19 cellular contexts compared by ENCODE assay signal in genomic region chr3:111732248-111732879, GRCh38. TPM values are rescaled to one million over a fixed set of nuclear protein-coding genes. Genes with fewer than 3 reads are reported as not detected.
A peak's percentile ranks its signal among the peaks of the same experiment; 100 is the strongest.
DNase-seq lines count a peak whose midpoint lies in the region; ATAC-seq and TF ChIP-seq lines count a peak whose summit lies in the region.
"Had no signal": no experiment of that assay in that cellular context is flagged by ENCODE, and none has a peak within 500 bp of the region (broad histone marks: within the 10 kb centered on the region; RNA-seq: fewer than 3 reads in every experiment).

No MANE protein-coding gene starts in this region.

- H3K4me3 ChIP-seq in epithelial cell of proximal tubule (ENCODE audit: low read depth, low read length) = peak overlapping the region; percentile 75
- H3K4me3 ChIP-seq in dorsolateral prefrontal cortex = no peak overlapping the region
- H3K4me3 ChIP-seq: breast epithelium had no signal

- ATAC-seq in HG03342 (IDR thresholded peaks at IDR 0.05; ENCODE audit: unreplicated experiment) = no peak
- ATAC-seq: left cardiac atrium; natural killer cell treated with Interleukin-12 subunit alpha and Interleukin-12 subunit beta and Interleukin-15 and Interleukin-18, amount 100 ng/mL, for 72 hours had no signal

- H3K27ac ChIP-seq in 22Rv1 (peak overlapping the region; percentile 80), dorsolateral prefrontal cortex (no peak overlapping the region)
- H3K27ac ChIP-seq: breast epithelium, KMS-11 had no signal

- intact Hi-C loops in dorsolateral prefrontal cortex (cut with DNase I) = no loop called here

- DNase-seq in NCI-H69 (lab: John Stamatoyannopoulos, UW) = peak; percentile 74
- DNase-seq in epithelial cell of proximal tubule (ENCODE audit: low read depth) = no peak
- DNase-seq in mucosa of gallbladder (ENCODE audit: low spot score) = peak; percentile 54
- DNase-seq in NCI-H1105 treated with DMSO at 0.1 percent for 48 hours (lab: John Stamatoyannopoulos, UW) = no peak
- DNase-seq in COR-L47 (lab: John Stamatoyannopoulos, UW) = no peak
- DNase-seq in dorsolateral prefrontal cortex = no peak
- DNase-seq: activated B cell treated with CpG ODN at 0.5 μM for 24 hours; activated naive CD4-positive, alpha-beta T cell treated with Interleukin-2 at 50 U/mL for 16 hours; CD8-positive, alpha-beta memory T cell; effector memory CD4-positive, alpha-beta T cell; left cardiac atrium; NCI-H146; NK-92 treated with Interleukin-12 subunit alpha and Interleukin-12 subunit beta, amount 100 ng/mL, for 24 hours; SK-N-SH had no signal

- TF ChIP-seq CTCF in 22Rv1 (IDR thresholded peaks at IDR 0.05) = no peak
- TF ChIP-seq CTCF in epithelial cell of proximal tubule (conservative IDR thresholded peaks at IDR 0.05; ENCODE audit: low read depth, low read length) = no peak
- TF ChIP-seq CTCF in dorsolateral prefrontal cortex (IDR thresholded peaks at IDR 0.05 in 54 of 56, conservative IDR thresholded peaks at IDR 0.05 in 2 of 56; ENCODE audit: low read depth in 1 of 56, partially characterized antibody in 56 of 56) = no peak

- H3K27me3 ChIP-seq in dorsolateral prefrontal cortex = no peaks in the 10 kb centered on the region
- H3K27me3 ChIP-seq: breast epithelium had no signal

RNA-seq across cellular contexts. Expression of gene PLCXD2, which starts 57.9 kb away (rescaled TPM):
- 4.6 and 5.9 TPM in 2 replicates for total RNA-seq in epithelial cell of proximal tubule
- total RNA-seq in mucosa of gallbladder = 7.2 TPM
- total RNA-seq in dorsolateral prefrontal cortex = 10 to 100 TPM in 114 of 120 experiments, 1 to 10 TPM in 6; 5.6 to 33.8 (median 19.0) TPM

Comparison
In these comparisons a context has a peak if more than half of its experiments do, and no peak if none do; other contexts are left out.
1. DNase-seq: peak in NCI-H69 (single experiment) and mucosa of gallbladder (single experiment); none in epithelial cell of proximal tubule (single experiment), NCI-H1105 treated with DMSO at 0.1 percent for 48 hours (single experiment), COR-L47 (single experiment) and dorsolateral prefrontal cortex (0 of 10).